ENCODE assay signal across 16 cellular contexts in the genomic region with DNA sequence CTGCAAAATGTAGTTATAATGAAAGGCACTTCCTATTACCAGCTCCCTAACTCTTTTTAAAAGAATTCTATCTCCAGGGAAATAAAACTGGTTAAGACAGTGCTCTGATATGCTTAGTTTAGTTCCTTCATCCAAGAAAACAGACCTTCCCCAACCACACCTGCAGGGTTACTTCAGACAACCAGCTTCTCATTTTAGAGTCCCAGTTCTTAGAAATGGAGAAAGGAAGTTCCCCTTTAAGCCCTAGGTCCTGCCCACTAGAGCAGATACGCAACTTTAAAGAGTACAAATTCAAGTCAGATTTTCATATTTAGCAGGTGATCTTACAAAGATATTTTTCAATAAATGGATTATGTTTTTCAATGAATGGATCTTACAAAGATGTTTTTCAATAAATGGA. TPM values are rescaled to one million over a fixed set of nuclear protein-coding genes. Genes with fewer than 3 reads are reported as not detected.
DNase-seq lines count a peak whose midpoint lies in the region; ATAC-seq, FAIRE-seq and TF ChIP-seq lines count a peak whose summit lies in the region.
"Had no signal": no experiment of that assay in that cellular context is flagged by ENCODE, and none has a peak within 500 bp of the region (broad histone marks: within the 10 kb centered on the region; RNA-seq: fewer than 3 reads in every experiment).

No MANE protein-coding gene starts in this region.

- H3K4me2 ChIP-seq in GM23338, result no peak overlapping the region
- H3K4me2 ChIP-seq: SK-N-SH had no signal

- no peak overlapping the region for H2AFZ ChIP-seq in GM23338

- H3K27me3 ChIP-seq in GM23338 (ENCODE audit: insufficient read depth) (no peaks in the 10 kb centered on the region), lower lobe of right lung (ENCODE audit: low read depth) (no peaks in the 10 kb centered on the region)
- H3K27me3 ChIP-seq: right lobe of liver, tibial nerve had no signal

- H3K27me3 Mint-ChIP-seq in activated CD4-positive, alpha-beta T cell treated with anti-CD3 and anti-CD28 coated beads, Interleukin-2, amount 10 ng/mL, durations not matched to agents 24 days and 14 days, result no peaks in the 10 kb centered on the region
- peaks cover 12% of the 10 kb centered on the region for H3K27me3 Mint-ChIP-seq in activated CD4-positive, alpha-beta T cell treated with anti-CD3 and anti-CD28 coated beads for 36 hours
- H3K27me3 Mint-ChIP-seq in GM23338 (ENCODE audit: insufficient read depth, low read depth, poor library complexity), result peaks cover 26% of the 10 kb centered on the region
- peaks cover 17% of the 10 kb centered on the region for H3K27me3 Mint-ChIP-seq in activated CD8-positive, alpha-beta T cell treated with anti-CD3 and anti-CD28 coated beads for 36 hours
- H3K27me3 Mint-ChIP-seq in stimulated activated memory B cell treated with anti-CD40 and anti-IgM and Interleukin-4, amounts not matched to agents 10 μg/mL and 1 μg/mL and 100 μg/mL, for 72 hours, result peaks cover 17% of the 10 kb centered on the region

- H3K4me1 ChIP-seq in GM23338 (ENCODE audit: insufficient read depth), result peaks cover 14% of the 10 kb centered on the region
- peaks cover 31% of the 10 kb centered on the region for H3K4me1 ChIP-seq in lower lobe of right lung

- FAIRE-seq in GM19239 (lab: Jason Lieb, UNC), result no peak

- H3K9me2 ChIP-seq in GM23338 (ENCODE audit: insufficient read depth), result no peaks in the 10 kb centered on the region
- H3K9me2 ChIP-seq: SK-N-SH had no signal

- POLR2A ChIA-PET in activated CD4-positive, alpha-beta T cell treated with anti-CD3 and anti-CD28 coated beads for 36 hours (lab: Charles Lee), result interaction anchor here (0.6 to 1.0 kb wide), 2 partner anchors 26 to 172 kb away, joined by 3 read pairs; no protein-coding TSS in a partner anchor
- POLR2A ChIA-PET in activated CD8-positive, alpha-beta T cell treated with anti-CD3 and anti-CD28 coated beads for 36 hours (lab: Charles Lee), result interaction anchor here (1.7 to 3.3 kb wide), 2 partner anchors 30 to 71 kb away, joined by 7 to 16 read pairs; a partner anchor contains a TSS

- TF ChIP-seq CTCF in GM23338 (conservative IDR thresholded peaks at IDR 0.05; ENCODE audit: low read depth in 2 of 2) (no peak), lower lobe of right lung (IDR thresholded peaks at IDR 0.05) (no peak)
- no peak for TF ChIP-seq CTCF in activated CD8-positive, alpha-beta T cell treated with anti-CD3 and anti-CD28 coated beads for 36 hours (IDR thresholded peaks at IDR 0.05)

- intact Hi-C loops in activated CD4-positive, alpha-beta T cell treated with anti-CD3 and anti-CD28 coated beads, Interleukin-2, amount 10 ng/mL, durations not matched to agents 24 days and 14 days (cut with micrococcal nuclease), result loop anchor here (2.0 kb wide), 1 partner anchor 37 kb away; no protein-coding TSS in a partner anchor
- intact Hi-C loops in activated CD4-positive, alpha-beta T cell treated with anti-CD3 and anti-CD28 coated beads for 36 hours (cut with DNase I, micrococcal nuclease), result loop anchor here in 1 of 2 experiments (10.0 kb wide), 1 partner anchor 309 kb away; a partner anchor contains a TSS
- intact Hi-C loops in activated CD8-positive, alpha-beta T cell treated with anti-CD3 and anti-CD28 coated beads for 36 hours (cut with micrococcal nuclease), result no loop called here
- intact Hi-C loops in lower lobe of right lung (cut with DNase I), result no loop called here

- H3F3A ChIP-seq in GM23338 (replicated peaks; ENCODE audit: low read depth), result peaks cover 19% of the 10 kb centered on the region

- no peaks in the 10 kb centered on the region for H3K9me3 ChIP-seq in lower lobe of right lung
- H3K9me3 ChIP-seq: right lobe of liver, SK-N-SH, tibial nerve had no signal

- no peaks in the 10 kb centered on the region for H4K20me1 ChIP-seq in GM23338 (replicated peaks; ENCODE audit: insufficient read depth)

- in situ Hi-C loops in ACHN (cut with HindIII; ENCODE audit: low pct_ligation_motif_present, low pct_unique_long_range_greater_than_20kb, low sequenced_read_pairs), result no loop called here

- peaks cover 46% of the 10 kb centered on the region for H3K4me1 Mint-ChIP-seq in activated CD4-positive, alpha-beta T cell treated with anti-CD3 and anti-CD28 coated beads, Interleukin-2, amount 10 ng/mL, durations not matched to agents 24 days and 14 days
- peaks cover 35% of the 10 kb centered on the region for H3K4me1 Mint-ChIP-seq in activated CD4-positive, alpha-beta T cell treated with anti-CD3 and anti-CD28 coated beads for 36 hours
- H3K4me1 Mint-ChIP-seq in GM23338, result peaks cover 35% of the 10 kb centered on the region
- peaks cover 37% of the 10 kb centered on the region for H3K4me1 Mint-ChIP-seq in activated CD8-positive, alpha-beta T cell treated with anti-CD3 and anti-CD28 coated beads for 36 hours (ENCODE audit: low read depth)
- H3K4me1 Mint-ChIP-seq in stimulated activated memory B cell treated with anti-CD40 and anti-IgM and Interleukin-4, amounts not matched to agents 10 μg/mL and 1 μg/mL and 100 μg/mL, for 72 hours, result peaks cover 39% of the 10 kb centered on the region

- H3K36me3 ChIP-seq in GM23338 (ENCODE audit: insufficient read depth) (peaks cover 4% of the 10 kb centered on the region; the same call in 1 of the 2 replicates), lower lobe of right lung (no peaks in the 10 kb centered on the region)
- H3K36me3 ChIP-seq: right lobe of liver had no signal

- H3K4me3 ChIP-seq in GM23338 (no peak overlapping the region), lower lobe of right lung (no peak overlapping the region)
- H3K4me3 ChIP-seq: right lobe of liver, tibial nerve had no signal

- no peak for DNase-seq in activated CD4-positive, alpha-beta T cell treated with anti-CD3 and anti-CD28 coated beads, Interleukin-2, amount 10 ng/mL, durations not matched to agents 24 days and 14 days
- DNase-seq in activated CD4-positive, alpha-beta T cell treated with anti-CD3 and anti-CD28 coated beads for 36 hours, result no peak
- DNase-seq in GM23338 (ENCODE audit: low spot score) (no peak), GM19239 (ENCODE audit: insufficient read length, low spot score) (no peak), lower lobe of right lung (no peak), ACHN (no peak)
- DNase-seq in activated CD8-positive, alpha-beta T cell treated with anti-CD3 and anti-CD28 coated beads for 36 hours, result no peak
- DNase-seq: activated naive CD4-positive, alpha-beta T cell treated with anti-CD3 and anti-CD28 coated beads, Interleukin-2, amount 50 U/mL, for 16 hours; midbrain; NCI-H1694; NCI-H446; right lobe of liver; SK-N-SH; stimulated activated CD4-positive, alpha-beta T cell treated with anti-CD3 and anti-CD28 coated beads, Interleukin-1b, Interleukin-23, amount 100 ng/mL, for 48 hours had no signal

- no peak for ATAC-seq in activated CD4-positive, alpha-beta T cell treated with anti-CD3 and anti-CD28 coated beads for 36 hours
- ATAC-seq in GM23338 (no peak), lower lobe of right lung (no peak)
- peak; percentile 28 for ATAC-seq in activated CD8-positive, alpha-beta T cell treated with anti-CD3 and anti-CD28 coated beads for 36 hours
- ATAC-seq in stimulated activated memory B cell treated with anti-CD40 and anti-IgM and Interleukin-4, amounts not matched to agents 10 μg/mL and 1 μg/mL and 100 μg/mL, for 72 hours, result peak; percentile 61
- ATAC-seq: right lobe of liver had no signal

- peaks cover 26% of the 10 kb centered on the region for H3K36me3 Mint-ChIP-seq in activated CD4-positive, alpha-beta T cell treated with anti-CD3 and anti-CD28 coated beads, Interleukin-2, amount 10 ng/mL, durations not matched to agents 24 days and 14 days (ENCODE audit: low read depth)
- peaks cover 11% of the 10 kb centered on the region for H3K36me3 Mint-ChIP-seq in activated CD4-positive, alpha-beta T cell treated with anti-CD3 and anti-CD28 coated beads for 36 hours (ENCODE audit: low read depth)
- H3K36me3 Mint-ChIP-seq in GM23338 (ENCODE audit: low read depth), result peaks cover 54% of the 10 kb centered on the region
- no peaks in the 10 kb centered on the region for H3K36me3 Mint-ChIP-seq in activated CD8-positive, alpha-beta T cell treated with anti-CD3 and anti-CD28 coated beads for 36 hours (ENCODE audit: low read depth)
- no peaks in the 10 kb centered on the region for H3K36me3 Mint-ChIP-seq in stimulated activated memory B cell treated with anti-CD40 and anti-IgM and Interleukin-4, amounts not matched to agents 10 μg/mL and 1 μg/mL and 100 μg/mL, for 72 hours

- CTCF ChIA-PET in activated CD4-positive, alpha-beta T cell treated with anti-CD3 and anti-CD28 coated beads for 36 hours (lab: Charles Lee), result interaction anchor here (0.8 to 4.2 kb wide), 8 partner anchors 9 to 311 kb away, joined by 3 to 32 read pairs (median 5); a partner anchor contains a TSS
- CTCF ChIA-PET in activated CD8-positive, alpha-beta T cell treated with anti-CD3 and anti-CD28 coated beads for 36 hours (lab: Charles Lee), result interaction anchor here (0.8 to 3.4 kb wide), 14 partner anchors 10 to 312 kb away, joined by 3 to 35 read pairs (median 4); a partner anchor contains a TSS

- peak overlapping the region; percentile 93 for H3K4me3 Mint-ChIP-seq in activated CD4-positive, alpha-beta T cell treated with anti-CD3 and anti-CD28 coated beads, Interleukin-2, amount 10 ng/mL, durations not matched to agents 24 days and 14 days
- no peak overlapping the region for H3K4me3 Mint-ChIP-seq in activated CD4-positive, alpha-beta T cell treated with anti-CD3 and anti-CD28 coated beads for 36 hours
- no peak overlapping the region for H3K4me3 Mint-ChIP-seq in GM23338
- H3K4me3 Mint-ChIP-seq in activated CD8-positive, alpha-beta T cell treated with anti-CD3 and anti-CD28 coated beads for 36 hours, result no peak overlapping the region
- H3K4me3 Mint-ChIP-seq in stimulated activated memory B cell treated with anti-CD40 and anti-IgM and Interleukin-4, amounts not matched to agents 10 μg/mL and 1 μg/mL and 100 μg/mL, for 72 hours, result peak overlapping the region; percentile 42

- H3K27ac Mint-ChIP-seq in activated CD4-positive, alpha-beta T cell treated with anti-CD3 and anti-CD28 coated beads, Interleukin-2, amount 10 ng/mL, durations not matched to agents 24 days and 14 days, result no peak overlapping the region
- H3K27ac Mint-ChIP-seq in activated CD4-positive, alpha-beta T cell treated with anti-CD3 and anti-CD28 coated beads for 36 hours, result no peak overlapping the region
- H3K27ac Mint-ChIP-seq in GM23338, result no peak overlapping the region
- H3K27ac Mint-ChIP-seq in activated CD8-positive, alpha-beta T cell treated with anti-CD3 and anti-CD28 coated beads for 36 hours, result peak overlapping the region; percentile 46
- H3K27ac Mint-ChIP-seq in stimulated activated memory B cell treated with anti-CD40 and anti-IgM and Interleukin-4, amounts not matched to agents 10 μg/mL and 1 μg/mL and 100 μg/mL, for 72 hours, result peak overlapping the region; percentile 75

- H3K9me3 Mint-ChIP-seq in activated CD4-positive, alpha-beta T cell treated with anti-CD3 and anti-CD28 coated beads, Interleukin-2, amount 10 ng/mL, durations not matched to agents 24 days and 14 days, result no peaks in the 10 kb centered on the region
- no peaks in the 10 kb centered on the region for H3K9me3 Mint-ChIP-seq in activated CD4-positive, alpha-beta T cell treated with anti-CD3 and anti-CD28 coated beads for 36 hours (ENCODE audit: low read depth)
- H3K9me3 Mint-ChIP-seq in GM23338, result peaks cover 4% of the 10 kb centered on the region; the same call in 1 of the 3 replicates
- no peaks in the 10 kb centered on the region for H3K9me3 Mint-ChIP-seq in activated CD8-positive, alpha-beta T cell treated with anti-CD3 and anti-CD28 coated beads for 36 hours
- H3K9me3 Mint-ChIP-seq in stimulated activated memory B cell treated with anti-CD40 and anti-IgM and Interleukin-4, amounts not matched to agents 10 μg/mL and 1 μg/mL and 100 μg/mL, for 72 hours, result no peaks in the 10 kb centered on the region

- H3K27ac ChIP-seq in GM23338 (ENCODE audit: low read depth) (peak overlapping the region; percentile 46; the same call in 1 of the 2 replicates), lower lobe of right lung (no peak overlapping the region)
- H3K27ac ChIP-seq: right lobe of liver had no signal

- H3K79me2 ChIP-seq in GM23338 (replicated peaks; ENCODE audit: insufficient read depth), result peaks cover 2% of the 10 kb centered on the region

RNA-seq across cellular contexts. Expression of a gene that starts 4.4 kb away (rescaled TPM):
- total RNA-seq in activated CD4-positive, alpha-beta T cell treated with anti-CD3 and anti-CD28 coated beads, Interleukin-2, amount 10 ng/mL, durations not matched to agents 24 days and 14 days, result 129 and 133 TPM in 2 replicates
- total RNA-seq in activated CD4-positive, alpha-beta T cell treated with anti-CD3 and anti-CD28 coated beads for 36 hours, result 10 to 100 TPM; 57.7 to 58.2 TPM
- total RNA-seq in GM23338 (2014; rRNA removed; shearing (Covaris generic)), result 53.2 and 60.8 TPM in 2 replicates
- 36.6 and 38.8 TPM in 2 replicates for polyA plus RNA-seq in GM23338 (2016; fragmentation: Nextera tagmentation; extraction: Ambion mirVana)
- 10 to 100 TPM; 26.2 to 27.9 TPM for total RNA-seq in activated CD8-positive, alpha-beta T cell treated with anti-CD3 and anti-CD28 coated beads for 36 hours
- total RNA-seq in lower lobe of right lung, result 75.1 TPM

RNA-seq across cellular contexts. Expression of a gene that starts 38.4 kb away (rescaled TPM):
- 12.8 and 14.4 TPM in 2 replicates for total RNA-seq in activated CD4-positive, alpha-beta T cell treated with anti-CD3 and anti-CD28 coated beads, Interleukin-2, amount 10 ng/mL, durations not matched to agents 24 days and 14 days
- total RNA-seq in activated CD4-positive, alpha-beta T cell treated with anti-CD3 and anti-CD28 coated beads for 36 hours, result 1 to 10 TPM; 6.5 to 8.2 TPM
- total RNA-seq in GM23338 (2014; rRNA removed; shearing (Covaris generic)), result 87.5 and 98.5 TPM in 2 replicates
- polyA plus RNA-seq in GM23338 (2016; fragmentation: Nextera tagmentation; extraction: Ambion mirVana), result 48.1 and 52.1 TPM in 2 replicates
- 1 to 10 TPM; 4.2 to 5.3 TPM for total RNA-seq in activated CD8-positive, alpha-beta T cell treated with anti-CD3 and anti-CD28 coated beads for 36 hours
- 51.7 TPM for total RNA-seq in lower lobe of right lung

RNA-seq across cellular contexts. Expression of a gene that starts 48.9 kb away (rescaled TPM):
- total RNA-seq in activated CD4-positive, alpha-beta T cell treated with anti-CD3 and anti-CD28 coated beads, Interleukin-2, amount 10 ng/mL, durations not matched to agents 24 days and 14 days, result 82.9 and 84.4 TPM in 2 replicates
- 10 to 100 TPM; 63.0 to 78.9 TPM for total RNA-seq in activated CD4-positive, alpha-beta T cell treated with anti-CD3 and anti-CD28 coated beads for 36 hours
- total RNA-seq in GM23338 (2014; rRNA removed; shearing (Covaris generic)), result 53.2 and 56.4 TPM in 2 replicates
- polyA plus RNA-seq in GM23338 (2016; fragmentation: Nextera tagmentation; extraction: Ambion mirVana), result 35.0 and 35.1 TPM in 2 replicates
- total RNA-seq in activated CD8-positive, alpha-beta T cell treated with anti-CD3 and anti-CD28 coated beads for 36 hours, result 10 to 100 TPM; 59.8 to 65.6 TPM
- 7.3 TPM for total RNA-seq in lower lobe of right lung

Comparison
In these comparisons a context has a peak if more than half of its experiments do, and no peak if none do; other contexts are left out.
1. H3K4me3 Mint-ChIP-seq: peak in activated CD4-positive, alpha-beta T cell treated with anti-CD3 and anti-CD28 coated beads, Interleukin-2, amount 10 ng/mL, durations not matched to agents 24 days and 14 days (single experiment) and stimulated activated memory B cell treated with anti-CD40 and anti-IgM and Interleukin-4, amounts not matched to agents 10 μg/mL and 1 μg/mL and 100 μg/mL, for 72 hours (single experiment); none in activated CD4-positive, alpha-beta T cell treated with anti-CD3 and anti-CD28 coated beads for 36 hours (single experiment), GM23338 (single experiment) and activated CD8-positive, alpha-beta T cell treated with anti-CD3 and anti-CD28 coated beads for 36 hours (single experiment).
2. H3K27ac Mint-ChIP-seq: peak in activated CD8-positive, alpha-beta T cell treated with anti-CD3 and anti-CD28 coated beads for 36 hours (single experiment) and stimulated activated memory B cell treated with anti-CD40 and anti-IgM and Interleukin-4, amounts not matched to agents 10 μg/mL and 1 μg/mL and 100 μg/mL, for 72 hours (single experiment); none in activated CD4-positive, alpha-beta T cell treated with anti-CD3 and anti-CD28 coated beads, Interleukin-2, amount 10 ng/mL, durations not matched to agents 24 days and 14 days (single experiment), activated CD4-positive, alpha-beta T cell treated with anti-CD3 and anti-CD28 coated beads for 36 hours (single experiment) and GM23338 (single experiment).
3. ATAC-seq: peak in activated CD8-positive, alpha-beta T cell treated with anti-CD3 and anti-CD28 coated beads for 36 hours (single experiment) and stimulated activated memory B cell treated with anti-CD40 and anti-IgM and Interleukin-4, amounts not matched to agents 10 μg/mL and 1 μg/mL and 100 μg/mL, for 72 hours (single experiment); none in activated CD4-positive, alpha-beta T cell treated with anti-CD3 and anti-CD28 coated beads for 36 hours (single experiment), GM23338 (single experiment) and lower lobe of right lung (0 of 2).